Comparison of ENCODE assay signal across 8 cellular contexts in the genomic region with DNA sequence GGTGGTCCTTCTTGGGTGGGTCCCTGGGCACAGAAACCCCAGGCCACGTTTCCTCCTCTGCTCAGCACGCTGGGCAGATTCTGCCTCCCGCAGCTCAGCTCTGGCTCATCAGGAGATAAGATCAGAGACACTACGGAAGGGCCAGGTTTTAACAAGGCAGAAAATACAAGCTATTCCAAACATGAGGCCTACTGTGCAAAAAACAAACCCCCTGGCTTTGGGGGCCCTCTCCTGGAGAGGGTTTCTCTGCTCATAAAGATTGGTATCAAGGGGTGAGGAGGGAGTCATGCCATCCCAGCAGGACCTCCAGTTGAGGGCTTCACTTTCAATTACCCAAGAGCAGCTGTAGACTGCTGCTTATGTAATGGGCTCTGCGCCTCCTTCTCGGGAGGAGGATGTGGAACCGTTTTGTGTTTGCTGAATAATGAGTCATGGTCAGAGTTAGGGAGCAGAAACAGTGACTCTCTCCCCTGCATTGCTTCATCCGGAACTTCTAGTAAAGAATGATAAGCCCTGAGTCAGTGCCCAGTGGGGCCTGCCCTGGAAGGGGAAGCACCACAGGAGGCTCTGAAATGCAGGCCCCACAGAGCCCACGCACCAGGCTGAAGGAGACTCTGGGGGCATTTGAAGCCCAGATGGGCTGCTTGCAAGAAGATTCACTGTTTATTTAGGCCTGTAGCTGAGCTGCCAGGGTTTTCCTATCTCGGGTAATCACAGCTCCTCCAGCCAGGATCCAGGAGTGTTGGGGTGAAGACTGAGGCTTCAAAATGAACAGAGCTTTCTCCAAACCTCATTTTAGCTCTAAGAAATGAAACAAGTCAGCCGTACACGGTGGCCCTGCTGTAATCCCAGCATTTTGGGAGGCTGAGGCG.
A peak's percentile ranks its signal among the peaks of the same experiment; 100 is the strongest.
DNase-seq lines count a peak whose midpoint lies in the region; ATAC-seq and TF ChIP-seq lines count a peak whose summit lies in the region.

No MANE protein-coding gene starts in this region.

- H3K36me3 ChIP-seq in CD4-positive, CD25-positive, alpha-beta regulatory T cell (ENCODE audit: control insufficient read depth, insufficient read depth, low read length), result no peaks in the 10 kb centered on the region
- H3K36me3 ChIP-seq in SJCRH30, result no peaks in the 10 kb centered on the region

- peak overlapping the region; percentile 41 to 54 (median 48) for H3K27ac Mint-ChIP-seq in CD4-positive, CD25-positive, alpha-beta regulatory T cell
- H3K27ac Mint-ChIP-seq in chondrocyte (ENCODE audit: unreplicated experiment), result peak overlapping the region; percentile 89

- TF ChIP-seq CTCF in chondrocyte (IDR thresholded peaks at IDR 0.05), result peak; percentile 60

- peaks cover 0 to 17% (median 9%) of the 10 kb centered on the region in 4 donors for H3K4me1 Mint-ChIP-seq in CD4-positive, CD25-positive, alpha-beta regulatory T cell
- peaks cover 43% of the 10 kb centered on the region for H3K4me1 Mint-ChIP-seq in chondrocyte (ENCODE audit: low read depth)

- H3K27ac ChIP-seq in CD4-positive, CD25-positive, alpha-beta regulatory T cell (ENCODE audit: insufficient read depth, low read length, poor library complexity, severe bottlenecking), result no peak overlapping the region
- H3K27ac ChIP-seq in SJCRH30, result peak overlapping the region; percentile 90

- DNase-seq in CD4-positive, CD25-positive, alpha-beta regulatory T cell, result peak in 1 of 3 donors; percentile 61
- DNase-seq in GM19240 (ENCODE audit: insufficient read length, low spot score) (peak; percentile 51), SJCRH30 (peak; percentile 92 to 97), chondrocyte (ENCODE audit: low spot score) (no peak), left lobe of liver (ENCODE audit: low spot score) (no peak), NCI-H2196 treated with DMSO at 0.1 percent for 48 hours (lab: John Stamatoyannopoulos, UW; ENCODE audit: unreplicated experiment) (no peak)
- peak; percentile 47 to 55 for DNase-seq in stimulated activated CD4-positive, alpha-beta T cell treated with anti-CD3 and anti-CD28 coated beads, Interleukin-2, amount 100 ng/mL, for 24 hours

- peak; percentile 76 to 81 for ATAC-seq in CD4-positive, CD25-positive, alpha-beta regulatory T cell (ENCODE audit: low read depth in 2 of 2)
- peak; percentile 84 for ATAC-seq in HG03280 (IDR thresholded peaks at IDR 0.05; ENCODE audit: unreplicated experiment)
- ATAC-seq in left lobe of liver, result peak; percentile 85

- H3K4me3 ChIP-seq in CD4-positive, CD25-positive, alpha-beta regulatory T cell (ENCODE audit: low read depth, low read length), result no peak overlapping the region
- no peak overlapping the region for H3K4me3 ChIP-seq in SJCRH30

- no peaks in the 10 kb centered on the region for H3K9me3 Mint-ChIP-seq in CD4-positive, CD25-positive, alpha-beta regulatory T cell
- H3K9me3 Mint-ChIP-seq in chondrocyte (ENCODE audit: low read depth), result no peaks in the 10 kb centered on the region

- no peaks in the 10 kb centered on the region for H3K27me3 ChIP-seq in CD4-positive, CD25-positive, alpha-beta regulatory T cell (ENCODE audit: control insufficient read depth, insufficient read depth, low read length)
- H3K27me3 ChIP-seq in SJCRH30, result no peaks in the 10 kb centered on the region

- no peaks in the 10 kb centered on the region for H3K36me3 Mint-ChIP-seq in CD4-positive, CD25-positive, alpha-beta regulatory T cell
- H3K36me3 Mint-ChIP-seq in chondrocyte (ENCODE audit: low read depth), result no peaks in the 10 kb centered on the region

- H3K27me3 Mint-ChIP-seq in CD4-positive, CD25-positive, alpha-beta regulatory T cell, result no peaks in the 10 kb centered on the region
- no peaks in the 10 kb centered on the region for H3K27me3 Mint-ChIP-seq in chondrocyte (ENCODE audit: low read depth)

- peak overlapping the region in 1 of 4 donors; percentile 36 for H3K4me3 Mint-ChIP-seq in CD4-positive, CD25-positive, alpha-beta regulatory T cell
- no peak overlapping the region for H3K4me3 Mint-ChIP-seq in chondrocyte (ENCODE audit: unreplicated experiment)

- H3K9me3 ChIP-seq in CD4-positive, CD25-positive, alpha-beta regulatory T cell (ENCODE audit: control insufficient read depth in 2 of 2, low read length in 2 of 2), result no peaks in the 10 kb centered on the region
- H3K9me3 ChIP-seq in SJCRH30 (replicated peaks), result 0 out of 2 replicates have a peak, but pooled peaks cover 3% of the 10 kb centered on the region

- peaks cover 8% of the 10 kb centered on the region for H3K4me1 ChIP-seq in CD4-positive, CD25-positive, alpha-beta regulatory T cell (ENCODE audit: control insufficient read depth, insufficient read depth, low read length, poor library complexity, severe bottlenecking)
- H3K4me1 ChIP-seq in SJCRH30, result peaks cover 40% of the 10 kb centered on the region

Comparison
In these comparisons a context has a peak if more than half of its experiments do, and no peak if none do; other contexts are left out.
1. DNase-seq: peak in GM19240 (single experiment), SJCRH30 (2 of 2) and stimulated activated CD4-positive, alpha-beta T cell treated with anti-CD3 and anti-CD28 coated beads, Interleukin-2, amount 100 ng/mL, for 24 hours (2 of 2); none in chondrocyte (single experiment), left lobe of liver (single experiment) and NCI-H2196 treated with DMSO at 0.1 percent for 48 hours (single experiment).
2. Peak in every context shown above with its lines, with median percentiles within 50 percentile points of each other: ATAC-seq.